In the genomic region with DNA sequence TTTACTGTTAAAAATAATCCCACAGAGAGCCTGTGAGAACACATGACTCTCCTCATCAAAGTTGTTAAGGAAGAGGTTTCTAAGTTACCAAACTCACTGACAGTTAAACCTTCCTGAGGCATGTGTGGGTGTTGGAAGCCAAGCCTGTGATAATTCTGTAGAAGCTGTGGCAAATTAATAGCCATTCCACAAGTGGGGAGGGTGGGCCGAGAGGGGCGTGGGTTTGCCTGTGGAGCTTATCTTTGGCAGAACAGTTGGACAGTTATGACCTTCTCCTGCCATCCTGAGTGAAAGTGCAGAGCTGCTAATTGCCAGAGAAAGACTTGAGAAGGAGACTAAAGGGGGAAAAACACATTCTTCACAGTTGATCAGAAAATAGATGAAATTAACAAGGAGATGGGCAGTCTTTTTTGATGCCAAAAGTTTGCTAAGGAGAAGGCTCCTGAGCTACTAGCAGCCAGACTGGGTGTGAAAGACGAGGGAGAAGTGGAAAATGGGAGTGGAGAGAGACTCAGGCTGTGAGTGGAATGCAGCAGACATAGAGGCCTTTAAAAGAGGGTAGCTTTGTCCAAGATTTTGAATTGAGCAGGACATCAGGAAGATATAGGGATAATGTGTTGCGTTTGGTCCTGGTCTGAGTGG, we compare ENCODE assay signal across 1 cellular context.
A peak's percentile ranks its signal among the peaks of the same experiment; 100 is the strongest.
TF ChIP-seq lines count a peak whose summit lies in the region.

No MANE protein-coding gene starts in this region.

TF ChIP-seq in K562, 482 proteins besides CTCF, POLR2A, EP300 and RAD21 (continued from another document and continues in another):
- TF ChIP-seq, protein P1, sequence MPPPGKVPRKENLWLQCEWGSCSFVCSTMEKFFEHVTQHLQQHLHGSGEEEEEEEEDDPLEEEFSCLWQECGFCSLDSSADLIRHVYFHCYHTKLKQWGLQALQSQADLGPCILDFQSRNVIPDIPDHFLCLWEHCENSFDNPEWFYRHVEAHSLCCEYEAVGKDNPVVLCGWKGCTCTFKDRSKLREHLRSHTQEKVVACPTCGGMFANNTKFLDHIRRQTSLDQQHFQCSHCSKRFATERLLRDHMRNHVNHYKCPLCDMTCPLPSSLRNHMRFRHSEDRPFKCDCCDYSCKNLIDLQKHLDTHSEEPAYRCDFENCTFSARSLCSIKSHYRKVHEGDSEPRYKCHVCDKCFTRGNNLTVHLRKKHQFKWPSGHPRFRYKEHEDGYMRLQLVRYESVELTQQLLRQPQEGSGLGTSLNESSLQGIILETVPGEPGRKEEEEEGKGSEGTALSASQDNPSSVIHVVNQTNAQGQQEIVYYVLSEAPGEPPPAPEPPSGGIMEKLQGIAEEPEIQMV (tag; conservative IDR thresholded peaks at IDR 0.05; ENCODE audit: low read depth) = no peak
- TF ChIP-seq ZNF766 (CRISPR knock-in tag; conservative IDR thresholded peaks at IDR 0.05) (peak; percentile 97), POLR3G (IDR thresholded peaks at IDR 0.05; ENCODE audit: extremely low read depth, insufficient read length, insufficient replicate concordance) (no peak), SAP30 (IDR thresholded peaks at IDR 0.05; ENCODE audit: borderline replicate concordance, insufficient read depth, low read depth, low read length, poor library complexity, severe bottlenecking) (no peak), NELFE (IDR thresholded peaks at IDR 0.05; ENCODE audit: insufficient read depth, insufficient read length) (no peak), GATAD2A (IDR thresholded peaks at IDR 0.05) (peak; percentile 72), ZFP91 (CRISPR knock-in tag; IDR thresholded peaks at IDR 0.05) (no peak), RBM34 (IDR thresholded peaks at IDR 0.05; ENCODE audit: borderline replicate concordance, insufficient read depth, low read length) (no peak), GABPB1 (CRISPR knock-in tag; IDR thresholded peaks at IDR 0.05) (no peak), HDGF (IDR thresholded peaks at IDR 0.05) (peak; percentile 94), NCOA1 (IDR thresholded peaks at IDR 0.05; ENCODE audit: low read depth) (no peak; the same call in 1 of the 2 replicates), HDAC2 (IDR thresholded peaks at IDR 0.05) (peak; percentile 34; the same call in 1 of the 2 replicates), EHMT2 (IDR thresholded peaks at IDR 0.05) (no peak), ZNF699 (CRISPR knock-in tag; IDR thresholded peaks at IDR 0.05; ENCODE audit: insufficient replicate concordance) (no peak), ARID2 (IDR thresholded peaks at IDR 0.05) (0 out of 2 replicates have a peak, but pooled peaks have one; percentile 51), USF2 (CRISPR knock-in tag; IDR thresholded peaks at IDR 0.05) (no peak), HMG20A (CRISPR knock-in tag; conservative IDR thresholded peaks at IDR 0.05) (no peak), SMC3 (conservative IDR thresholded peaks at IDR 0.05; ENCODE audit: insufficient read depth, low read depth, low read length) (no peak), ZNF224 (CRISPR knock-in tag; IDR thresholded peaks at IDR 0.05) (no peak), CSDE1 (IDR thresholded peaks at IDR 0.05) (no peak; a peak in 1 of 4 replicates), TAF9B (IDR thresholded peaks at IDR 0.05; ENCODE audit: partially characterized antibody) (peak; percentile 22), BRD9 (IDR thresholded peaks at IDR 0.05; ENCODE audit: low read depth, partially characterized antibody) (peak; percentile 31), FOXA1 (IDR thresholded peaks at IDR 0.05; ENCODE audit: borderline replicate concordance) (no peak), TCF7L2 (IDR thresholded peaks at IDR 0.05; ENCODE audit: low read depth, low read length) (no peak), KAT2B (IDR thresholded peaks at IDR 0.05; ENCODE audit: low read depth, low read length) (no peak), ZKSCAN1 (IDR thresholded peaks at IDR 0.05; ENCODE audit: low read depth, low read length) (peak; percentile 61; the same call in 1 of the 2 replicates), E2F3 (CRISPR knock-in tag; IDR thresholded peaks at IDR 0.05) (no peak), STAG1 (CRISPR knock-in tag; IDR thresholded peaks at IDR 0.05; ENCODE audit: borderline replicate concordance) (no peak), ZNF133 (CRISPR knock-in tag; IDR thresholded peaks at IDR 0.05) (no peak), KLF1 (tag; IDR thresholded peaks at IDR 0.05) (no peak; the same call in 1 of the 2 replicates), BRF1 (IDR thresholded peaks at IDR 0.05; ENCODE audit: borderline replicate concordance, extremely low read depth, insufficient read length) (no peak), ZNF644 (tag; IDR thresholded peaks at IDR 0.05; ENCODE audit: low read depth) (peak; percentile 63), POLR2G (IDR thresholded peaks at IDR 0.05; ENCODE audit: low read depth, low read length) (no peak), SMAD3 (CRISPR knock-in tag; conservative IDR thresholded peaks at IDR 0.05) (no peak), DNMT1 (IDR thresholded peaks at IDR 0.05) (no peak), CREB1 (IDR thresholded peaks at IDR 0.05) (no peak), CREB1 (CRISPR knock-in tag; IDR thresholded peaks at IDR 0.05) (no peak), XRCC5 (IDR thresholded peaks at IDR 0.05; ENCODE audit: low read depth, low read length) (no peak), SP1 (CRISPR knock-in tag; IDR thresholded peaks at IDR 0.05) (no peak), EZH2 (IDR thresholded peaks at IDR 0.05; ENCODE audit: borderline replicate concordance, low read depth, low read length) (no peak), EGR1 (conservative IDR thresholded peaks at IDR 0.05) (peak; percentile 96), PHF21A (IDR thresholded peaks at IDR 0.05; ENCODE audit: borderline replicate concordance, low read depth) (peak; percentile 69; the same call in 1 of the 2 replicates), ZNF780A (CRISPR knock-in tag; IDR thresholded peaks at IDR 0.05) (no peak), MBD2 (IDR thresholded peaks at IDR 0.05; ENCODE audit: borderline replicate concordance, low read depth) (peak; percentile 21; the same call in 1 of the 2 replicates), YBX1 (IDR thresholded peaks at IDR 0.05) (no peak), SREBF2 (CRISPR knock-in tag; IDR thresholded peaks at IDR 0.05) (no peak), CHD2 (IDR thresholded peaks at IDR 0.05; ENCODE audit: low read depth, low read length) (no peak), ATF2 (CRISPR knock-in tag; IDR thresholded peaks at IDR 0.05) (no peak), CAMTA2 (CRISPR knock-in tag; conservative IDR thresholded peaks at IDR 0.05) (no peak), REST (CRISPR knock-in tag; IDR thresholded peaks at IDR 0.05; ENCODE audit: low read depth) (no peak), FOXA3 (CRISPR knock-in tag; conservative IDR thresholded peaks at IDR 0.05 in 1 of 2, IDR thresholded peaks at IDR 0.05 in 1 of 2) (no peak), ZNF143 (CRISPR knock-in tag; IDR thresholded peaks at IDR 0.05) (no peak), MAZ (CRISPR knock-in tag; conservative IDR thresholded peaks at IDR 0.05 in 1 of 2, IDR thresholded peaks at IDR 0.05 in 1 of 2) (peak in 1 of 2 experiments; percentile 53; a peak in 1 of 4 replicates)
- TF ChIP-seq, protein P2, sequence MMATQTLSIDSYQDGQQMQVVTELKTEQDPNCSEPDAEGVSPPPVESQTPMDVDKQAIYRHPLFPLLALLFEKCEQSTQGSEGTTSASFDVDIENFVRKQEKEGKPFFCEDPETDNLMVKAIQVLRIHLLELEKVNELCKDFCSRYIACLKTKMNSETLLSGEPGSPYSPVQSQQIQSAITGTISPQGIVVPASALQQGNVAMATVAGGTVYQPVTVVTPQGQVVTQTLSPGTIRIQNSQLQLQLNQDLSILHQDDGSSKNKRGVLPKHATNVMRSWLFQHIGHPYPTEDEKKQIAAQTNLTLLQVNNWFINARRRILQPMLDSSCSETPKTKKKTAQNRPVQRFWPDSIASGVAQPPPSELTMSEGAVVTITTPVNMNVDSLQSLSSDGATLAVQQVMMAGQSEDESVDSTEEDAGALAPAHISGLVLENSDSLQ (IDR thresholded peaks at IDR 0.05) = peak; percentile 65
- TF ChIP-seq, protein P3, sequence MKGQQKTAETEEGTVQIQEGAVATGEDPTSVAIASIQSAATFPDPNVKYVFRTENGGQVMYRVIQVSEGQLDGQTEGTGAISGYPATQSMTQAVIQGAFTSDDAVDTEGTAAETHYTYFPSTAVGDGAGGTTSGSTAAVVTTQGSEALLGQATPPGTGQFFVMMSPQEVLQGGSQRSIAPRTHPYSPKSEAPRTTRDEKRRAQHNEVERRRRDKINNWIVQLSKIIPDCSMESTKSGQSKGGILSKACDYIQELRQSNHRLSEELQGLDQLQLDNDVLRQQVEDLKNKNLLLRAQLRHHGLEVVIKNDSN (CRISPR knock-in tag; IDR thresholded peaks at IDR 0.05) = no peak
- TF ChIP-seq, protein P4, sequence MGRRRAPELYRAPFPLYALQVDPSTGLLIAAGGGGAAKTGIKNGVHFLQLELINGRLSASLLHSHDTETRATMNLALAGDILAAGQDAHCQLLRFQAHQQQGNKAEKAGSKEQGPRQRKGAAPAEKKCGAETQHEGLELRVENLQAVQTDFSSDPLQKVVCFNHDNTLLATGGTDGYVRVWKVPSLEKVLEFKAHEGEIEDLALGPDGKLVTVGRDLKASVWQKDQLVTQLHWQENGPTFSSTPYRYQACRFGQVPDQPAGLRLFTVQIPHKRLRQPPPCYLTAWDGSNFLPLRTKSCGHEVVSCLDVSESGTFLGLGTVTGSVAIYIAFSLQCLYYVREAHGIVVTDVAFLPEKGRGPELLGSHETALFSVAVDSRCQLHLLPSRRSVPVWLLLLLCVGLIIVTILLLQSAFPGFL (CRISPR knock-in tag; IDR thresholded peaks at IDR 0.05) = no peak
- TF ChIP-seq, protein P5, sequence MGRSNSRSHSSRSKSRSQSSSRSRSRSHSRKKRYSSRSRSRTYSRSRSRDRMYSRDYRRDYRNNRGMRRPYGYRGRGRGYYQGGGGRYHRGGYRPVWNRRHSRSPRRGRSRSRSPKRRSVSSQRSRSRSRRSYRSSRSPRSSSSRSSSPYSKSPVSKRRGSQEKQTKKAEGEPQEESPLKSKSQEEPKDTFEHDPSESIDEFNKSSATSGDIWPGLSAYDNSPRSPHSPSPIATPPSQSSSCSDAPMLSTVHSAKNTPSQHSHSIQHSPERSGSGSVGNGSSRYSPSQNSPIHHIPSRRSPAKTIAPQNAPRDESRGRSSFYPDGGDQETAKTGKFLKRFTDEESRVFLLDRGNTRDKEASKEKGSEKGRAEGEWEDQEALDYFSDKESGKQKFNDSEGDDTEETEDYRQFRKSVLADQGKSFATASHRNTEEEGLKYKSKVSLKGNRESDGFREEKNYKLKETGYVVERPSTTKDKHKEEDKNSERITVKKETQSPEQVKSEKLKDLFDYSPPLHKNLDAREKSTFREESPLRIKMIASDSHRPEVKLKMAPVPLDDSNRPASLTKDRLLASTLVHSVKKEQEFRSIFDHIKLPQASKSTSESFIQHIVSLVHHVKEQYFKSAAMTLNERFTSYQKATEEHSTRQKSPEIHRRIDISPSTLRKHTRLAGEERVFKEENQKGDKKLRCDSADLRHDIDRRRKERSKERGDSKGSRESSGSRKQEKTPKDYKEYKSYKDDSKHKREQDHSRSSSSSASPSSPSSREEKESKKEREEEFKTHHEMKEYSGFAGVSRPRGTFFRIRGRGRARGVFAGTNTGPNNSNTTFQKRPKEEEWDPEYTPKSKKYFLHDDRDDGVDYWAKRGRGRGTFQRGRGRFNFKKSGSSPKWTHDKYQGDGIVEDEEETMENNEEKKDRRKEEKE (IDR thresholded peaks at IDR 0.05; ENCODE audit: borderline replicate concordance in 1 of 2, control insufficient read depth in 1 of 2, low read depth in 2 of 2, low read length in 1 of 2) = no peak
